In genomic region chr5:124660229-124661093, GRCh38 we compare ENCODE assay signal across 11 cellular contexts.
DNase-seq lines count a peak whose midpoint lies in the region; ATAC-seq and TF ChIP-seq lines count a peak whose summit lies in the region.
"Had no signal": no experiment of that assay in that cellular context is flagged by ENCODE, and none has a peak within 500 bp of the region (broad histone marks: within the 10 kb centered on the region; RNA-seq: fewer than 3 reads in every experiment).

No MANE protein-coding gene starts in this region.

- H3K36me3 ChIP-seq in kidney epithelial cell (ENCODE audit: control insufficient read depth, insufficient read depth, low read length) = no peaks in the 10 kb centered on the region
- no peaks in the 10 kb centered on the region for H3K36me3 ChIP-seq in testis (ENCODE audit: low read depth, missing control alignments)
- H3K36me3 ChIP-seq: adrenal gland had no signal

- DNase-seq in DMS 273 (lab: John Stamatoyannopoulos, UW; ENCODE audit: unreplicated experiment) (peak; percentile 49), DMS 273 treated with DMSO at 0.1 percent for 48 hours (lab: John Stamatoyannopoulos, UW) (no peak), astrocyte of the spinal cord (ENCODE audit: low read depth, low spot score) (peak; percentile 41), kidney epithelial cell (ENCODE audit: low read depth) (peak; percentile 81), testis (peak; percentile 24), NK-92 (lab: John Stamatoyannopoulos, UW; ENCODE audit: unreplicated experiment) (no peak)
- no peak for DNase-seq in activated CD4-positive, CD25-positive, alpha-beta regulatory T cell (lab: John Stamatoyannopoulos, UW)
- DNase-seq: 8988T, activated B cell treated with CpG ODN at 0.5 μM for 24 hours had no signal

- H3K27ac ChIP-seq in testis = no peak overlapping the region

- H3K27me3 ChIP-seq in kidney epithelial cell (ENCODE audit: control insufficient read depth, insufficient read depth, low read length) (no peaks in the 10 kb centered on the region), testis (no peaks in the 10 kb centered on the region)
- H3K27me3 ChIP-seq: adrenal gland had no signal

- TF ChIP-seq CTCF in astrocyte of the spinal cord (IDR thresholded peaks at IDR 0.05; ENCODE audit: low read depth, low read length) (no peak), kidney epithelial cell (IDR thresholded peaks at IDR 0.05; ENCODE audit: insufficient read depth, low read length, poor library complexity, severe bottlenecking) (no peak), testis (IDR thresholded peaks at IDR 0.05) (no peak)

- H3K4me1 ChIP-seq in testis = peaks cover 25% of the 10 kb centered on the region

- ATAC-seq in HG03460 (IDR thresholded peaks at IDR 0.05; ENCODE audit: unreplicated experiment) = no peak

- H3K4me3 ChIP-seq in astrocyte of the spinal cord (ENCODE audit: low read depth, low read length) = no peak overlapping the region
- H3K4me3 ChIP-seq in kidney epithelial cell (ENCODE audit: low read depth, low read length) = no peak overlapping the region
- no peak overlapping the region for H3K4me3 ChIP-seq in testis
- H3K4me3 ChIP-seq: adrenal gland had no signal

- in situ Hi-C loops in astrocyte of the spinal cord (cut with HindIII; ENCODE audit: low sequenced_read_pairs) = no loop called here

- TF ChIP-seq POLR2A in testis (IDR thresholded peaks at IDR 0.05) = no peak

- 75 to 96% methylated on average over 6 of the region's 6 CpGs for WGBS in testis, 2 donors

- H3K9me3 ChIP-seq in testis = no peaks in the 10 kb centered on the region
- H3K9me3 ChIP-seq: adrenal gland had no signal

- intact Hi-C loops in testis (cut with DNase I; ENCODE audit: low total_unique reads) = no loop called here

Comparison
In these comparisons a context has a peak if more than half of its experiments do, and no peak if none do; other contexts are left out.
1. DNase-seq: peak in DMS 273 (single experiment), astrocyte of the spinal cord (single experiment), kidney epithelial cell (single experiment) and testis (single experiment); none in DMS 273 treated with DMSO at 0.1 percent for 48 hours (single experiment), activated CD4-positive, CD25-positive, alpha-beta regulatory T cell (0 of 4) and NK-92 (single experiment).